Comparison of ENCODE assay signal across 8 cellular contexts in genomic region chr19:16197188-16197621, GRCh38. TPM values are rescaled to one million over a fixed set of nuclear protein-coding genes. Genes with fewer than 3 reads are reported as not detected.
DNase-seq lines count a peak whose midpoint lies in the region; ATAC-seq, FAIRE-seq and TF ChIP-seq lines count a peak whose summit lies in the region.
"Had no signal": no experiment of that assay in that cellular context is flagged by ENCODE, and none has a peak within 500 bp of the region (broad histone marks: within the 10 kb centered on the region; RNA-seq: fewer than 3 reads in every experiment).

No MANE protein-coding gene starts in this region.

- no peak for ATAC-seq in GM23338
- no peak for ATAC-seq in GM18858 (IDR thresholded peaks at IDR 0.05; ENCODE audit: unreplicated experiment)
- no peak for ATAC-seq in HG03342 (IDR thresholded peaks at IDR 0.05; ENCODE audit: unreplicated experiment)

- H3K4me3 ChIP-seq in GM23338 (peak overlapping the region; percentile 96), endocrine pancreas (ENCODE audit: control insufficient read depth, insufficient read depth, low read length) (peak overlapping the region; percentile 35)

- H3K79me2 ChIP-seq in GM23338 (replicated peaks; ENCODE audit: insufficient read depth): no peaks in the 10 kb centered on the region

- H3K36me3 Mint-ChIP-seq in GM23338 (ENCODE audit: low read depth): peaks cover 1% of the 10 kb centered on the region; the same call in 2 of the 3 replicates

- peaks cover 4% of the 10 kb centered on the region for H3K27me3 Mint-ChIP-seq in GM23338 (ENCODE audit: insufficient read depth, low read depth, poor library complexity)

- H3K27ac Mint-ChIP-seq in GM23338: peak overlapping the region; percentile 92

- H3K27me3 ChIP-seq in GM23338 (ENCODE audit: insufficient read depth): no peaks in the 10 kb centered on the region
- no peaks in the 10 kb centered on the region for H3K27me3 ChIP-seq in endocrine pancreas (ENCODE audit: control insufficient read depth, insufficient read depth, low read length)
- H3K27me3 ChIP-seq: foreskin keratinocyte had no signal

- no peaks in the 10 kb centered on the region for H3K9me3 ChIP-seq in endocrine pancreas (ENCODE audit: control insufficient read depth, low read length)

- TF ChIP-seq CTCF in GM23338 (conservative IDR thresholded peaks at IDR 0.05; ENCODE audit: low read depth in 2 of 2): no peak

- no peak overlapping the region for H3K9ac ChIP-seq in endocrine pancreas (ENCODE audit: control insufficient read depth, insufficient read depth, low read length)

- H3K9me2 ChIP-seq in GM23338 (ENCODE audit: insufficient read depth): no peaks in the 10 kb centered on the region

- H3K4me1 Mint-ChIP-seq in GM23338: peaks cover 11% of the 10 kb centered on the region

- no peak overlapping the region for H3K27ac ChIP-seq in GM23338 (ENCODE audit: low read depth)

- no peaks in the 10 kb centered on the region for H3F3A ChIP-seq in GM23338 (replicated peaks; ENCODE audit: low read depth)

- no peaks in the 10 kb centered on the region for H3K9me3 Mint-ChIP-seq in GM23338

- peak overlapping the region; percentile 92 for H2AFZ ChIP-seq in GM23338

- no peak for FAIRE-seq in RCC 7860 (lab: Jason Lieb, UNC)

- peak overlapping the region; percentile 89 for H3K4me3 Mint-ChIP-seq in GM23338

- H3K4me2 ChIP-seq in GM23338: peak overlapping the region; percentile 85

- H3K36me3 ChIP-seq in GM23338 (ENCODE audit: insufficient read depth) (no peaks in the 10 kb centered on the region), endocrine pancreas (ENCODE audit: control insufficient read depth, insufficient read depth, low read length) (no peaks in the 10 kb centered on the region)

- H3K4me1 ChIP-seq in GM23338 (ENCODE audit: insufficient read depth): peaks cover 3% of the 10 kb centered on the region
- peaks cover 6% of the 10 kb centered on the region for H3K4me1 ChIP-seq in endocrine pancreas (ENCODE audit: control insufficient read depth, insufficient read depth, low read length)
- H3K4me1 ChIP-seq: foreskin keratinocyte had no signal

- DNase-seq in GM23338 (ENCODE audit: low spot score) (no peak), RCC 7860 (ENCODE audit: low spot score) (peak; percentile 48), non-pigmented ciliary epithelial cell (ENCODE audit: low read depth) (peak; percentile 55), retina (no peak)

- H4K20me1 ChIP-seq in GM23338 (replicated peaks; ENCODE audit: insufficient read depth): no peaks in the 10 kb centered on the region

TF ChIP-seq in GM23338, 12 proteins besides CTCF, POLR2A, EP300 and RAD21 (continues in another document):
- TF ChIP-seq REST (IDR thresholded peaks at IDR 0.05; ENCODE audit: unreplicated experiment) (no peak), EZH2phosphoT487 (IDR thresholded peaks at IDR 0.05; ENCODE audit: unreplicated experiment) (no peak), ZNF462 (CRISPR knock-in tag; IDR thresholded peaks at IDR 0.05) (no peak)

RNA-seq across cellular contexts. Expression of gene AP1M1, which starts 0.5 kb away (rescaled TPM):
- 32.0 and 32.4 TPM in 2 replicates for total RNA-seq in GM23338 (2014; rRNA removed; shearing (Covaris generic))
- polyA plus RNA-seq in GM23338 (2016; fragmentation: Nextera tagmentation; extraction: Ambion mirVana): 22.0 and 23.1 TPM in 2 replicates

RNA-seq across cellular contexts. Expression of gene FAM32A, which starts 12.0 kb away (rescaled TPM):
- total RNA-seq in GM23338 (2014; rRNA removed; shearing (Covaris generic)): 58.2 and 62.3 TPM in 2 replicates
- polyA plus RNA-seq in GM23338 (2016; fragmentation: Nextera tagmentation; extraction: Ambion mirVana): 58.9 and 67.3 TPM in 2 replicates

RNA-seq across cellular contexts. Expression of gene CIB3, which starts 23.9 kb away (rescaled TPM):
- total RNA-seq in GM23338 (2014; rRNA removed; shearing (Covaris generic)): not detected in 2 replicates
- 0.56 TPM in 1 of 2 replicates, not detected in the other for polyA plus RNA-seq in GM23338 (2016; fragmentation: Nextera tagmentation; extraction: Ambion mirVana)
- total RNA-seq: foreskin keratinocyte had no signal
- polyA plus RNA-seq: foreskin keratinocyte had no signal

RNA-seq across cellular contexts. Expression of gene HSH2D, which starts 53.7 kb away (rescaled TPM):
- 0.97 and 1.4 TPM in 2 replicates for total RNA-seq in GM23338 (2014; rRNA removed; shearing (Covaris generic))
- polyA plus RNA-seq in GM23338 (2016; fragmentation: Nextera tagmentation; extraction: Ambion mirVana): 0.81 and 1.1 TPM in 2 replicates

Comparison
In these comparisons a context has a peak if more than half of its experiments do, and no peak if none do; other contexts are left out.
1. DNase-seq: peak in RCC 7860 (single experiment) and non-pigmented ciliary epithelial cell (single experiment); none in GM23338 (single experiment) and retina (single experiment).